Comparison of ENCODE assay signal across 17 cellular contexts in genomic region chr1:172070055-172070454, GRCh38.
DNase-seq lines count a peak whose midpoint lies in the region; ATAC-seq, FAIRE-seq and TF ChIP-seq lines count a peak whose summit lies in the region.
"Had no signal": no experiment of that assay in that cellular context is flagged by ENCODE, and none has a peak within 500 bp of the region (broad histone marks: within the 10 kb centered on the region; RNA-seq: fewer than 3 reads in every experiment).

No MANE protein-coding gene starts in this region.

- H3K9me3 ChIP-seq in suprapubic skin: no peaks in the 10 kb centered on the region
- H3K9me3 ChIP-seq: BLaER1 treated with 17β-estradiol and CSF1 and Interleukin-3, amounts not matched to agents 10 nM and 100 nM; MG63 had no signal

- no peak for TF ChIP-seq POLR2A in suprapubic skin (IDR thresholded peaks at IDR 0.05)

- no peaks in the 10 kb centered on the region for H3K36me3 ChIP-seq in suprapubic skin
- H3K36me3 ChIP-seq: BLaER1 treated with 17β-estradiol and CSF1 and Interleukin-3, amounts not matched to agents 10 nM and 100 nM; MG63 had no signal

- TF ChIP-seq EP300 in suprapubic skin (IDR thresholded peaks at IDR 0.05): no peak

- DNase-seq in myocyte (ENCODE audit: low read depth) (peak; percentile 3), suprapubic skin (ENCODE audit: low spot score in 2 of 2) (no peak), NCI-H128 (lab: John Stamatoyannopoulos, UW; ENCODE audit: unreplicated experiment) (no peak), urothelium cell line (ENCODE audit: low spot score) (no peak)
- no peak for DNase-seq in stimulated activated CD4-positive, alpha-beta T cell treated with anti-CD3 and anti-CD28 coated beads, Interleukin-4, amount 100 ng/mL, for 24 hours
- DNase-seq: HFFc6, KG1, MG63, NCI-H1092 treated with DMSO at 0.1 percent for 48 hours, NCI-H187, NCI-H446 had no signal

- peak overlapping the region; percentile 71 for H3K27ac ChIP-seq in cingulate gyrus (ENCODE audit: low read depth, low read length)
- peak overlapping the region; percentile 75 for H3K27ac ChIP-seq in suprapubic skin
- H3K27ac ChIP-seq: BLaER1 treated with 17β-estradiol and CSF1 and Interleukin-3, amounts not matched to agents 10 nM and 100 nM had no signal

- no peak overlapping the region for H3K4me3 ChIP-seq in suprapubic skin
- H3K4me3 ChIP-seq: BLaER1 treated with 17β-estradiol and CSF1 and Interleukin-3, amounts not matched to agents 10 nM and 100 nM; MG63 had no signal

- H3K4me1 ChIP-seq in suprapubic skin: peaks cover 3% of the 10 kb centered on the region
- H3K4me1 ChIP-seq: BLaER1 treated with 17β-estradiol and CSF1 and Interleukin-3, amounts not matched to agents 10 nM and 100 nM had no signal

- TF ChIP-seq CTCF in suprapubic skin (IDR thresholded peaks at IDR 0.05): no peak

- no peak for ATAC-seq in HG02852 (IDR thresholded peaks at IDR 0.05; ENCODE audit: unreplicated experiment)
- ATAC-seq: Panc1, Right ventricle myocardium inferior had no signal

- no peaks in the 10 kb centered on the region for H3K27me3 ChIP-seq in suprapubic skin
- H3K27me3 ChIP-seq: BLaER1 treated with 17β-estradiol and CSF1 and Interleukin-3, amounts not matched to agents 10 nM and 100 nM; MG63 had no signal

- peak; percentile 92 for FAIRE-seq in TTC549 (lab: Jason Lieb, UNC)
- no peak for FAIRE-seq in urothelium cell line (lab: Jason Lieb, UNC)
